Comparison of ENCODE assay signal across 32 cellular contexts in genomic region chr2:25201794-25202193, GRCh38. TPM values are rescaled to one million over a fixed set of nuclear protein-coding genes. Genes with fewer than 3 reads are reported as not detected.
DNase-seq lines count a peak whose midpoint lies in the region; ATAC-seq, FAIRE-seq and TF ChIP-seq lines count a peak whose summit lies in the region.
"Had no signal": no experiment of that assay in that cellular context is flagged by ENCODE, and none has a peak within 500 bp of the region (broad histone marks: within the 10 kb centered on the region; RNA-seq: fewer than 3 reads in every experiment).

No MANE protein-coding gene starts in this region.

- intact Hi-C loops in HepG2 (cut with micrococcal nuclease; ENCODE audit: unreplicated experiment) (no loop called here), right lobe of liver (cut with DNase I) (no loop called here), HCT116 (cut with micrococcal nuclease) (no loop called here)

- CTCF ChIA-PET in HepG2 (lab: Yijun Ruan, JAX; ENCODE audit: low intra/inter-chr PET ratio, low total read pairs) (no interaction called here), HCT116 (lab: Charles Lee) (interaction anchor here (1.3 kb wide), 1 partner anchor 27 kb away, joined by 3 read pairs; no protein-coding TSS in a partner anchor)

- TF ChIP-seq CTCF in HepG2 (CRISPR knock-in tag; IDR thresholded peaks at IDR 0.05) = no peak
- no peak for TF ChIP-seq CTCF in right lobe of liver (IDR thresholded peaks at IDR 0.05)
- no peak for TF ChIP-seq CTCF in HCT116 (IDR thresholded peaks at IDR 0.05 in 2 of 3, conservative IDR thresholded peaks at IDR 0.05 in 1 of 3; ENCODE audit: borderline replicate concordance in 1 of 3, insufficient read depth in 1 of 3, low read depth in 2 of 3, low read length in 2 of 3)

- H3K79me2 ChIP-seq in HepG2 (ENCODE audit: insufficient read depth, low read length) (no peaks in the 10 kb centered on the region), HCT116 (ENCODE audit: insufficient read depth, low read length) (no peaks in the 10 kb centered on the region)

- H3K9me3 ChIP-seq in HepG2 (ENCODE audit: low read length) (no peaks in the 10 kb centered on the region), right lobe of liver (no peaks in the 10 kb centered on the region), HCT116 (ENCODE audit: control insufficient read depth in 1 of 2, insufficient read depth in 1 of 2, low read depth in 1 of 2, low read length in 2 of 2) (no peaks in the 10 kb centered on the region)
- H3K9me3 ChIP-seq: Caco-2, SK-N-SH had no signal

- H2AFZ ChIP-seq in HepG2 (ENCODE audit: low read length) (no peak overlapping the region), HCT116 (ENCODE audit: low read depth, low read length, poor library complexity, severe bottlenecking) (peak overlapping the region; percentile 74)

- peaks cover 3 to 9% of the 10 kb centered on the region in 2 experiments; a peak in 3 of 5 replicates for H3K27me3 ChIP-seq in HepG2 (ENCODE audit: control insufficient read depth in 1 of 2, insufficient read depth in 2 of 2, low read length in 2 of 2)
- no peaks in the 10 kb centered on the region for H3K27me3 ChIP-seq in right lobe of liver
- no peaks in the 10 kb centered on the region for H3K27me3 ChIP-seq in HCT116 (ENCODE audit: insufficient read depth, low read length)

- in situ Hi-C loops in HepG2 (cut with HindIII; ENCODE audit: extremely low pct_ligation_motif_present, low pct_unique_long_range_greater_than_20kb) = no loop called here

- H3K4me2 ChIP-seq in HepG2 (ENCODE audit: low read depth, low read length) = no peak overlapping the region
- no peak overlapping the region for H3K4me2 ChIP-seq in HCT116 (ENCODE audit: low read length)
- H3K4me2 ChIP-seq: SK-N-SH had no signal

- no peak for FAIRE-seq in HepG2 (lab: Jason Lieb, UNC)
- FAIRE-seq: GM12892, GM19239, H54, RCC 7860 had no signal

- BruUV-seq in HepG2 (replicated peaks; lab: Mats Ljungman, UMichigan) = no TSS peak
- BruUV-seq in HCT116 (replicated peaks; lab: Mats Ljungman, UMichigan) = no TSS peak

- POLR2A ChIA-PET in HepG2 (lab: Yijun Ruan, JAX) (no interaction called here), HCT116 (lab: Charles Lee) (no interaction called here)

- H3K27me3 Mint-ChIP-seq in stimulated activated naive B cell treated with anti-CD40 and anti-IgM and Interleukin-4, amounts not matched to agents 10 μg/mL and 1 μg/mL and 100 μg/mL, for 72 hours = peaks cover 0 to 7% of the 10 kb centered on the region in 2 donors
- H3K27me3 Mint-ChIP-seq: CD4-positive, alpha-beta T cell had no signal

- RAD21 ChIA-PET in HCT116 (lab: Charles Lee; ENCODE audit: low non-redundant PET in 1 of 2, low total read pairs in 2 of 2, uncharacterized antibody in 2 of 2, unreplicated experiment in 2 of 2) = no interaction called here

- no peaks in the 10 kb centered on the region for H3K36me3 Mint-ChIP-seq in stimulated activated naive B cell treated with anti-CD40 and anti-IgM and Interleukin-4, amounts not matched to agents 10 μg/mL and 1 μg/mL and 100 μg/mL, for 72 hours

- TF ChIP-seq RAD21 in HepG2 (CRISPR knock-in tag; IDR thresholded peaks at IDR 0.05) (no peak), HCT116 (IDR thresholded peaks at IDR 0.05; ENCODE audit: low read depth) (no peak)

- no peaks in the 10 kb centered on the region for H3K9me2 ChIP-seq in HCT116 (ENCODE audit: insufficient read depth)
- H3K9me2 ChIP-seq: SK-N-SH had no signal

- ATAC-seq in HepG2 = no peak; the same call in 2 of the 3 replicates
- no peak for ATAC-seq in right lobe of liver
- no peak for ATAC-seq in HCT116
- peak; percentile 13 for ATAC-seq in esophagus mucosa
- no peak for ATAC-seq in stimulated activated naive B cell treated with anti-CD40 and anti-IgM and Interleukin-4, amounts not matched to agents 10 μg/mL and 1 μg/mL and 100 μg/mL, for 72 hours (replicated peaks)
- ATAC-seq in GM21723 (IDR thresholded peaks at IDR 0.05; ENCODE audit: unreplicated experiment) = no peak

- TF ChIP-seq POLR2A in HepG2 (IDR thresholded peaks at IDR 0.05; ENCODE audit: insufficient read depth in 1 of 2, low read depth in 2 of 2, low read length in 2 of 2) (no peak), right lobe of liver (IDR thresholded peaks at IDR 0.05) (no peak), HCT116 (IDR thresholded peaks at IDR 0.05; ENCODE audit: borderline replicate concordance, extremely low read depth, insufficient read depth, insufficient read length) (no peak)

- DNase-seq in HepG2 (ENCODE audit: low spot score) (no peak), right lobe of liver (no peak), HCT116 (ENCODE audit: low read depth, low spot score) (no peak), HK-2 (ENCODE audit: unreplicated experiment) (no peak), NCI-H446 treated with DMSO at 0.1 percent for 48 hours (lab: John Stamatoyannopoulos, UW) (no peak)
- no peak for DNase-seq in stimulated activated naive B cell treated with anti-CD40 and anti-IgM and Interleukin-4, amounts not matched to agents 10 μg/mL and 1 μg/mL and 100 μg/mL, for 72 hours
- DNase-seq: ACHN; Caco-2; CD4-positive, alpha-beta T cell; DMS 273 treated with DMSO at 0.1 percent for 48 hours; DMS79; EL; GF-D8; HFFc6; IMR-90; Karpas-422; NCI-H1092 treated with DMSO at 0.1 percent for 48 hours; NCI-H1436; NCI-H187; NCI-H2081 treated with DMSO at 0.1 percent for 48 hours; NCI-H2171; NCI-H226; NCI-H524; NCI-H748 treated with DMSO at 0.1 percent for 48 hours; SK-N-SH had no signal

- H3K4me3 ChIP-seq in HepG2 (replicated peaks in 1 of 3; ENCODE audit: insufficient read depth in 1 of 3, low read depth in 2 of 3, low read length in 3 of 3) (no peak overlapping the region), right lobe of liver (no peak overlapping the region), HCT116 (replicated peaks in 1 of 2; ENCODE audit: low read depth in 1 of 2, low read length in 2 of 2) (no peak overlapping the region)

- H3K36me3 ChIP-seq in HepG2 (replicated peaks in 1 of 2; ENCODE audit: control insufficient read depth in 1 of 2, insufficient read depth in 2 of 2, low read length in 2 of 2) (no peaks in the 10 kb centered on the region), right lobe of liver (no peaks in the 10 kb centered on the region), HCT116 (ENCODE audit: control insufficient read depth in 1 of 2, insufficient read depth in 2 of 2, low read length in 2 of 2) (no peaks in the 10 kb centered on the region)

- H3K9ac ChIP-seq in HepG2 (ENCODE audit: insufficient read depth, low read depth, low read length) = no peak overlapping the region
- no peak overlapping the region for H3K9ac ChIP-seq in HCT116 (ENCODE audit: low read length)
- H3K9ac ChIP-seq: SK-N-SH had no signal

- H4K20me1 ChIP-seq in HepG2 (ENCODE audit: insufficient read depth, low read length) (no peaks in the 10 kb centered on the region), HCT116 (ENCODE audit: insufficient read depth) (no peaks in the 10 kb centered on the region)

- WGBS in HepG2 (ENCODE audit: low lambda C conversion rate) = 31% methylated on average over 7 of the region's 7 CpGs
- no CpG with 5 or more reads among the region's 7 CpGs for whole genome bisulfite sequencing in right lobe of liver (ENCODE audit: insufficient coverage, low coverage, low lambda C conversion rate, missing lambda C conversion rate)

- peak overlapping the region; percentile 14 for H3K27ac Mint-ChIP-seq in stimulated activated naive B cell treated with anti-CD40 and anti-IgM and Interleukin-4, amounts not matched to agents 10 μg/mL and 1 μg/mL and 100 μg/mL, for 72 hours
- H3K27ac Mint-ChIP-seq: HFFc6 had no signal

- no peak overlapping the region for H3K27ac ChIP-seq in HepG2 (ENCODE audit: extremely low read length, insufficient read depth, low read length)
- no peak overlapping the region for H3K27ac ChIP-seq in right lobe of liver
- no peak overlapping the region for H3K27ac ChIP-seq in HCT116 (ENCODE audit: low read depth, low read length)
- H3K27ac ChIP-seq: 22Rv1 had no signal

- H3K9me3 Mint-ChIP-seq in stimulated activated naive B cell treated with anti-CD40 and anti-IgM and Interleukin-4, amounts not matched to agents 10 μg/mL and 1 μg/mL and 100 μg/mL, for 72 hours = no peaks in the 10 kb centered on the region
- H3K9me3 Mint-ChIP-seq: CD4-positive, alpha-beta T cell; HFFc6 had no signal

- peaks cover 24 to 49% of the 10 kb centered on the region in 2 donors for H3K4me1 Mint-ChIP-seq in stimulated activated naive B cell treated with anti-CD40 and anti-IgM and Interleukin-4, amounts not matched to agents 10 μg/mL and 1 μg/mL and 100 μg/mL, for 72 hours

- no peak overlapping the region for H3K4me3 Mint-ChIP-seq in stimulated activated naive B cell treated with anti-CD40 and anti-IgM and Interleukin-4, amounts not matched to agents 10 μg/mL and 1 μg/mL and 100 μg/mL, for 72 hours
- H3K4me3 Mint-ChIP-seq: CD4-positive, alpha-beta T cell; HFFc6 had no signal

- TF ChIP-seq EP300 in HepG2 (IDR thresholded peaks at IDR 0.05; ENCODE audit: low read depth in 2 of 2, low read length in 2 of 2) (no peak), HepG2 (CRISPR knock-in tag; IDR thresholded peaks at IDR 0.05; ENCODE audit: borderline replicate concordance) (no peak)

- H3K4me1 ChIP-seq in HepG2 (ENCODE audit: insufficient read depth, low read length) (peaks cover 14% of the 10 kb centered on the region), right lobe of liver (no peaks in the 10 kb centered on the region), HCT116 (ENCODE audit: control insufficient read depth in 1 of 2, insufficient read depth in 2 of 2, low read length in 2 of 2) (0 out of 4 replicates have a peak, but pooled peaks cover 0 to 4% of the 10 kb centered on the region in 2 experiments)
- H3K4me1 ChIP-seq: Caco-2 had no signal

RNA-seq across cellular contexts. Expression of gene POMC, which starts 33.4 kb away (rescaled TPM):
- total RNA-seq in HepG2 (2016; rRNA removed; fragmentation: Illumina TruSeq; extraction: Trizol) = not detected in 2 replicates
- not detected in 2 replicates for total RNA-seq in HepG2 (2016; cell fraction: cytosol; rRNA removed; fragmentation: Illumina TruSeq; extraction: Trizol; ENCODE audit: low read depth)
- total RNA-seq in HepG2 (2016; cell fraction: insoluble cytoplasmic fraction; rRNA removed; fragmentation: Illumina TruSeq; extraction: Trizol) = not detected in 2 replicates
- not detected in 2 replicates for total RNA-seq in HepG2 (2016; cell fraction: membrane; rRNA removed; fragmentation: Illumina TruSeq; extraction: Trizol)
- not detected in 2 replicates for total RNA-seq in HepG2 (2016; cell fraction: nucleus; rRNA removed; fragmentation: Illumina TruSeq; extraction: Trizol)
- not detected in 2 replicates for polyA plus RNA-seq in HepG2 (2011; rRNA removed)
- not detected in 2 replicates for polyA plus RNA-seq in HepG2 (2011; cell fraction: cytosol; rRNA removed)
- polyA plus RNA-seq in HepG2 (2011; cell fraction: nucleus; rRNA removed) = not detected in 2 replicates
- polyA plus RNA-seq in HepG2 (2012) = not detected in 2 replicates
- not detected in 2 replicates for polyA plus RNA-seq in HepG2 (2016; cell fraction: cytosol; fragmentation: Illumina TruSeq; extraction: Trizol; ENCODE audit: low read depth)
- polyA plus RNA-seq in HepG2 (2016; cell fraction: insoluble cytoplasmic fraction; fragmentation: Illumina TruSeq; extraction: Trizol; ENCODE audit: low read depth) = not detected in 2 replicates
- polyA plus RNA-seq in HepG2 (2016; cell fraction: membrane; fragmentation: Illumina TruSeq; extraction: Trizol; ENCODE audit: low read depth) = not detected in 2 replicates
- not detected in 2 replicates for polyA plus RNA-seq in HepG2 (2016; cell fraction: nucleus; fragmentation: Illumina TruSeq; extraction: Trizol; ENCODE audit: insufficient read depth, low read depth)
- polyA minus RNA-seq in HepG2 (2011; rRNA and poly(A)+ RNA removed; ENCODE audit: low replicate concordance) = not detected in 2 replicates
- polyA minus RNA-seq in HepG2 (2011; cell fraction: cytosol; rRNA and poly(A)+ RNA removed) = not detected in 2 replicates
- polyA minus RNA-seq in HepG2 (2011; cell fraction: nucleus; rRNA and poly(A)+ RNA removed) = not detected in 2 replicates
- 1 to 10 TPM in 2 of 6 experiments, under 1 TPM in 4; 0.30 to 1.6 (median 0.57) TPM for total RNA-seq in right lobe of liver
- not detected for total RNA-seq in HCT116 (2021; ENCODE audit: unreplicated experiment)
- polyA plus RNA-seq in HCT116 (2012) = not detected in 2 replicates
- 0.44 TPM for total RNA-seq in esophagus mucosa
- total RNA-seq: HFFc6, IMR-90 had no signal
- polyA plus RNA-seq: SK-N-SH had no signal
